ENCODE assay signal across 37 cellular contexts in the genomic region with DNA sequence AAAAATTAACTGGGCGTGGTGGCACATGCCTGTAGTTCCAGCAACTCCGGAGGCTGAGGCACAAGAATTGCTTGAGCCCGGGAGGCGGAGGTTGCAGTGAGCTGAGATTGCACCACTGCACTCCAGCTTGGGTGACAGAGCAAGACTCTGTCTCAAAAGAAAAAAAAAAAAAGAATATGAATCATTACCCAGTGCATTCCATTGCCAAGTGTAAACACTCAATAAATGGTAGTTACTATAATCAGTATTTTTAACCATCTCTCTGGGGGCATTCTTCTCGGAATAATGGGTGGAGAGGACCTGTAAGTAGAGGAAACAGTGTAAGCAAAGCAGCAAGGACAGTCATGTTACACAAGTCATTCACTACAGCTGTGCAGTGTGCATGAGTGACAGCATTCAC. TPM values are rescaled to one million over a fixed set of nuclear protein-coding genes. Genes with fewer than 3 reads are reported as not detected.
DNase-seq lines count a peak whose midpoint lies in the region; ATAC-seq, FAIRE-seq and TF ChIP-seq lines count a peak whose summit lies in the region.
"Had no signal": no experiment of that assay in that cellular context is flagged by ENCODE, and none has a peak within 500 bp of the region (broad histone marks: within the 10 kb centered on the region; RNA-seq: fewer than 3 reads in every experiment).

No MANE protein-coding gene starts in this region.

- H3K36me3 Mint-ChIP-seq in GM23338 (ENCODE audit: low read depth) (no peaks in the 10 kb centered on the region), chondrocyte (ENCODE audit: low read depth) (no peaks in the 10 kb centered on the region)
- H3K36me3 Mint-ChIP-seq: activated naive CD4-positive, alpha-beta T cell treated with anti-CD3 and anti-CD28 coated beads, Interleukin-2, amount 50 U/mL, for 24 hours; neural progenitor cell; WTC11 had no signal

- H3K27ac ChIP-seq in GM23338 (ENCODE audit: low read depth) (no peak overlapping the region), smooth muscle cell (ENCODE audit: low read depth) (no peak overlapping the region)
- H3K27ac ChIP-seq: C4-2B, gastrocnemius medialis, neural progenitor cell, parathyroid adenoma, suprapubic skin, upper lobe of left lung had no signal

- FAIRE-seq in H54 (lab: Jason Lieb, UNC), result no peak
- FAIRE-seq: GM12891, K562, small intestine had no signal

- H3K4me3 Mint-ChIP-seq in GM23338, result no peak overlapping the region
- no peak overlapping the region for H3K4me3 Mint-ChIP-seq in chondrocyte (ENCODE audit: unreplicated experiment)
- H3K4me3 Mint-ChIP-seq: activated CD4-positive, alpha-beta T cell treated with anti-CD3 and anti-CD28 coated beads, Interleukin-2, amount 10 ng/mL, durations not matched to agents 24 days and 14 days; activated naive CD4-positive, alpha-beta T cell treated with anti-CD3 and anti-CD28 coated beads, Interleukin-2, amount 50 U/mL, for 24 hours; effector memory CD8-positive, alpha-beta T cell; neural progenitor cell; WTC11 had no signal

- H3K4me1 Mint-ChIP-seq in GM23338, result no peaks in the 10 kb centered on the region
- peaks cover 23% of the 10 kb centered on the region for H3K4me1 Mint-ChIP-seq in chondrocyte (ENCODE audit: low read depth)
- H3K4me1 Mint-ChIP-seq: activated CD4-positive, alpha-beta T cell treated with anti-CD3 and anti-CD28 coated beads, Interleukin-2, amount 10 ng/mL, durations not matched to agents 24 days and 14 days; activated naive CD4-positive, alpha-beta T cell treated with anti-CD3 and anti-CD28 coated beads, Interleukin-2, amount 50 U/mL, for 24 hours; neural progenitor cell; WTC11 had no signal

- H3K27me3 ChIP-seq in GM23338 (ENCODE audit: insufficient read depth) (no peaks in the 10 kb centered on the region), adipocyte (replicated peaks; ENCODE audit: control insufficient read depth, insufficient read depth, low read length) (no peaks in the 10 kb centered on the region), smooth muscle cell (ENCODE audit: low read depth) (no peaks in the 10 kb centered on the region)
- H3K27me3 ChIP-seq: neural progenitor cell, upper lobe of left lung had no signal

- no peak overlapping the region for H3K4me2 ChIP-seq in GM23338
- H3K4me2 ChIP-seq in smooth muscle cell, result no peak overlapping the region
- H3K4me2 ChIP-seq: neural progenitor cell had no signal

- DNase-seq in GM23338 (ENCODE audit: low spot score), result no peak
- DNase-seq in adipocyte (ENCODE audit: low read depth), result peak; percentile 36
- peak; percentile 5 for DNase-seq in fibroblast of the aortic adventitia (ENCODE audit: low read depth)
- peak; percentile 22 for DNase-seq in renal cortical epithelial cell (ENCODE audit: low read depth)
- no peak for DNase-seq in HuH-7.5 (ENCODE audit: low spot score)
- no peak for DNase-seq in chondrocyte (ENCODE audit: low spot score)
- DNase-seq in H54 (ENCODE audit: insufficient read length, low spot score), result no peak
- no peak for DNase-seq in smooth muscle cell (lab: John Stamatoyannopoulos, UW; ENCODE audit: unreplicated experiment)
- DNase-seq: activated CD4-positive, alpha-beta T cell treated with anti-CD3 and anti-CD28 coated beads, Interleukin-2, amount 10 ng/mL, durations not matched to agents 24 days and 14 days; activated CD8-positive, alpha-beta memory T cell treated with anti-CD3 and anti-CD28 coated beads for 24 hours; activated T-cell treated with anti-CD3 and anti-CD28 coated beads for 4 hours; amygdala; cortex of kidney; effector memory CD8-positive, alpha-beta T cell; erythroblast; gastrocnemius medialis; hippocampal formation; NCI-H1092 treated with DMSO at 0.1 percent for 48 hours; NCI-H1694 treated with DMSO at 0.1 percent for 48 hours; NCI-H2171; NCI-H510A; RPMI8226; small intestine; stimulated activated CD4-positive, alpha-beta T cell treated with anti-CD3 and anti-CD28 coated beads, Interleukin-1b, Interleukin-23, amount 100 ng/mL, for 48 hours; stimulated activated naive CD4-positive, alpha-beta T cell treated with Interleukin-2 at 50 U/mL for 16 hours; T-helper 1 cell had no signal

- H4K20me1 ChIP-seq in GM23338 (replicated peaks; ENCODE audit: insufficient read depth), result no peaks in the 10 kb centered on the region
- H4K20me1 ChIP-seq in smooth muscle cell (ENCODE audit: low read depth), result no peaks in the 10 kb centered on the region

- H3K36me3 ChIP-seq in GM23338 (ENCODE audit: insufficient read depth), result no peaks in the 10 kb centered on the region
- no peaks in the 10 kb centered on the region for H3K36me3 ChIP-seq in adipocyte (ENCODE audit: control insufficient read depth, insufficient read depth, low read length, severe bottlenecking)
- H3K36me3 ChIP-seq in smooth muscle cell (ENCODE audit: low read depth), result no peaks in the 10 kb centered on the region
- H3K36me3 ChIP-seq: gastrocnemius medialis, neural progenitor cell, suprapubic skin, upper lobe of left lung had no signal

- H3K79me2 ChIP-seq in GM23338 (replicated peaks; ENCODE audit: insufficient read depth) (no peaks in the 10 kb centered on the region), smooth muscle cell (ENCODE audit: low read depth) (no peaks in the 10 kb centered on the region)
- H3K79me2 ChIP-seq: parathyroid adenoma had no signal

- H3K27ac Mint-ChIP-seq in GM23338 (no peak overlapping the region), chondrocyte (ENCODE audit: unreplicated experiment) (no peak overlapping the region)
- H3K27ac Mint-ChIP-seq: activated CD4-positive, alpha-beta T cell treated with anti-CD3 and anti-CD28 coated beads, Interleukin-2, amount 10 ng/mL, durations not matched to agents 24 days and 14 days; activated naive CD4-positive, alpha-beta T cell treated with anti-CD3 and anti-CD28 coated beads, Interleukin-2, amount 50 U/mL, for 24 hours; activated T-helper 2 cell treated with anti-CD3 and anti-CD28 coated beads, Interferon-gamma antibody, Interleukin-2, Interleukin-4, amounts not matched to agents 10 μg/mL and 5 μg/mL and 100 μg/mL, durations not matched to agents 14 hours and 24 hours and 36 hours; effector memory CD8-positive, alpha-beta T cell; neural progenitor cell; WTC11 had no signal

- no peaks in the 10 kb centered on the region for H3K9me2 ChIP-seq in GM23338 (ENCODE audit: insufficient read depth)

- H3K27me3 Mint-ChIP-seq in GM23338 (ENCODE audit: insufficient read depth, low read depth, poor library complexity) (peaks cover 4% of the 10 kb centered on the region), chondrocyte (ENCODE audit: low read depth) (no peaks in the 10 kb centered on the region)
- H3K27me3 Mint-ChIP-seq: activated CD4-positive, alpha-beta T cell treated with anti-CD3 and anti-CD28 coated beads, Interleukin-2, amount 10 ng/mL, durations not matched to agents 24 days and 14 days had no signal

- TF ChIP-seq CTCF in GM23338 (conservative IDR thresholded peaks at IDR 0.05; ENCODE audit: low read depth in 2 of 2), result no peak
- no peak for TF ChIP-seq CTCF in fibroblast of the aortic adventitia (IDR thresholded peaks at IDR 0.05; ENCODE audit: insufficient read depth, low read length)
- TF ChIP-seq CTCF in chondrocyte (IDR thresholded peaks at IDR 0.05), result no peak
- no peak for TF ChIP-seq CTCF in smooth muscle cell (IDR thresholded peaks at IDR 0.05; ENCODE audit: borderline replicate concordance, insufficient read depth, poor library complexity, severe bottlenecking)

- no peaks in the 10 kb centered on the region for H3K4me1 ChIP-seq in GM23338 (ENCODE audit: insufficient read depth)
- no peaks in the 10 kb centered on the region for H3K4me1 ChIP-seq in adipocyte (ENCODE audit: control insufficient read depth, insufficient read depth, low read length)
- no peaks in the 10 kb centered on the region for H3K4me1 ChIP-seq in smooth muscle cell (ENCODE audit: low read depth)
- H3K4me1 ChIP-seq: gastrocnemius medialis, neural progenitor cell, parathyroid adenoma, suprapubic skin, upper lobe of left lung had no signal

- 0 out of 2 replicates have a peak overlapping the region, but pooled peaks have one; percentile 24 for H2AFZ ChIP-seq in GM23338
- no peak overlapping the region for H2AFZ ChIP-seq in smooth muscle cell (ENCODE audit: low read depth)
- H2AFZ ChIP-seq: neural progenitor cell, parathyroid adenoma had no signal

- ATAC-seq in GM23338, result no peak
- ATAC-seq: effector memory CD8-positive, alpha-beta T cell; gastrocnemius medialis; HCT116; K562; WTC11 had no signal

- H3K9ac ChIP-seq in adipocyte (ENCODE audit: low read length), result no peak overlapping the region
- H3K9ac ChIP-seq in smooth muscle cell (ENCODE audit: low read depth), result no peak overlapping the region
- H3K9ac ChIP-seq: neural progenitor cell, parathyroid adenoma had no signal

- H3F3A ChIP-seq in GM23338 (replicated peaks; ENCODE audit: low read depth), result no peaks in the 10 kb centered on the region
- H3F3A ChIP-seq in smooth muscle cell (ENCODE audit: low read depth), result no peaks in the 10 kb centered on the region

- WGBS in smooth muscle cell (ENCODE audit: low lambda C conversion rate), result 69% methylated on average over 5 of the region's 5 CpGs

- H3K4me3 ChIP-seq in GM23338 (no peak overlapping the region), adipocyte (ENCODE audit: low read length) (no peak overlapping the region), fibroblast of the aortic adventitia (ENCODE audit: low read depth, low read length) (no peak overlapping the region), smooth muscle cell (no peak overlapping the region)
- H3K4me3 ChIP-seq: gastrocnemius medialis, K562, neural progenitor cell, suprapubic skin, upper lobe of left lung had no signal

- TF ChIP-seq POLR2A in H54 (IDR thresholded peaks at IDR 0.05; ENCODE audit: low read depth, low read length), result no peak

- H3K9me3 ChIP-seq in adipocyte (ENCODE audit: control insufficient read depth, low read length) (no peaks in the 10 kb centered on the region), smooth muscle cell (replicated peaks; ENCODE audit: low read depth) (no peaks in the 10 kb centered on the region)
- H3K9me3 ChIP-seq: gastrocnemius medialis, suprapubic skin, upper lobe of left lung had no signal

- H3K9me3 Mint-ChIP-seq in GM23338, result no peaks in the 10 kb centered on the region
- H3K9me3 Mint-ChIP-seq in chondrocyte (ENCODE audit: low read depth), result no peaks in the 10 kb centered on the region
- H3K9me3 Mint-ChIP-seq: activated CD4-positive, alpha-beta T cell treated with anti-CD3 and anti-CD28 coated beads, Interleukin-2, amount 10 ng/mL, durations not matched to agents 24 days and 14 days; activated naive CD4-positive, alpha-beta T cell treated with anti-CD3 and anti-CD28 coated beads, Interleukin-2, amount 50 U/mL, for 24 hours; activated T-helper 2 cell treated with anti-CD3 and anti-CD28 coated beads, Interferon-gamma antibody, Interleukin-2, Interleukin-4, amounts not matched to agents 10 μg/mL and 5 μg/mL and 100 μg/mL, durations not matched to agents 14 hours and 24 hours and 36 hours; neural progenitor cell had no signal

TF ChIP-seq in GM23338, 12 proteins besides CTCF, POLR2A, EP300 and RAD21 (continues in another document):
- TF ChIP-seq POLR2AphosphoS5 (IDR thresholded peaks at IDR 0.05; ENCODE audit: low read depth), result no peak

RNA-seq across cellular contexts. Expression of gene RANBP17, which starts 13.8 kb away (rescaled TPM):
- total RNA-seq in GM23338 (2014; rRNA removed; shearing (Covaris generic)), result 53.1 and 92.5 TPM in 2 replicates
- polyA plus RNA-seq in GM23338 (2016; fragmentation: Nextera tagmentation; extraction: Ambion mirVana) (33.7 and 43.8 TPM in 2 replicates), smooth muscle cell (13.0 and 20.4 TPM in 2 replicates)
- total RNA-seq in fibroblast of the aortic adventitia (ENCODE audit: low replicate concordance) (10.6 and 15.2 TPM in 2 replicates), renal cortical epithelial cell (5.7 and 9.6 TPM in 2 replicates), chondrocyte (22.5 to 35.7 TPM (median 24.5 TPM) in 3 replicates), smooth muscle cell (42.6 and 95.5 TPM in 2 replicates)
- total RNA-seq: activated CD4-positive, alpha-beta T cell treated with anti-CD3 and anti-CD28 coated beads, Interleukin-2, amount 10 ng/mL, durations not matched to agents 24 days and 14 days; activated T-helper 2 cell treated with anti-CD3 and anti-CD28 coated beads, Interferon-gamma antibody, Interleukin-2, Interleukin-4, amounts not matched to agents 10 μg/mL and 5 μg/mL and 100 μg/mL, durations not matched to agents 14 hours and 24 hours and 36 hours; K562 had no signal
- polyA plus RNA-seq: K562 had no signal

Comparison
In these comparisons a context has a peak if more than half of its experiments do, and no peak if none do; other contexts are left out.
1. DNase-seq: peak in adipocyte (single experiment), fibroblast of the aortic adventitia (single experiment) and renal cortical epithelial cell (single experiment); none in GM23338 (single experiment), HuH-7.5 (single experiment), chondrocyte (single experiment), H54 (single experiment) and smooth muscle cell (single experiment).